In genomic region chr11:36558511-36559413, GRCh38 we compare ENCODE assay signal across 11 cellular contexts. TPM values are rescaled to one million over a fixed set of nuclear protein-coding genes. Genes with fewer than 3 reads are reported as not detected.
DNase-seq lines count a peak whose midpoint lies in the region; ATAC-seq and TF ChIP-seq lines count a peak whose summit lies in the region.
"Had no signal": no experiment of that assay in that cellular context is flagged by ENCODE, and none has a peak within 500 bp of the region (broad histone marks: within the 10 kb centered on the region; RNA-seq: fewer than 3 reads in every experiment).

No MANE protein-coding gene starts in this region.

- intact Hi-C loops in PC-9 (cut with micrococcal nuclease; ENCODE audit: unreplicated experiment) (no loop called here), lower leg skin (cut with DNase I; ENCODE audit: low total_unique reads) (no loop called here), left ventricle myocardium superior (cut with micrococcal nuclease) (no loop called here)

- peaks cover 9% of the 10 kb centered on the region; the same call in 1 of the 2 replicates for H3K9me2 ChIP-seq in PC-9 (ENCODE audit: insufficient read depth)

- WGBS in lower leg skin, 2 donors = 71 to 76% methylated on average over 4 of the region's 4 CpGs

- H3K27me3 ChIP-seq in PC-9 (ENCODE audit: insufficient read depth, low read depth) (no peaks in the 10 kb centered on the region), HAP-1 (ENCODE audit: low read depth) (no peaks in the 10 kb centered on the region; the same call in 1 of the 2 replicates)

- CTCF ChIA-PET in PC-9 (lab: Charles Lee) = no interaction called here

- H3K36me3 ChIP-seq in PC-9 (ENCODE audit: low read depth) (no peaks in the 10 kb centered on the region), HAP-1 (replicated peaks) (no peaks in the 10 kb centered on the region)

- peak overlapping the region; percentile 24 for H3K27ac Mint-ChIP-seq in activated naive CD4-positive, alpha-beta T cell treated with anti-CD3 and anti-CD28 coated beads, Interleukin-2, amount 50 U/mL, for 24 hours
- H3K27ac Mint-ChIP-seq: B cell had no signal

- peak overlapping the region; percentile 99 for H2AFZ ChIP-seq in PC-9

- POLR2A ChIA-PET in PC-9 (lab: Charles Lee; ENCODE audit: unreplicated experiment) = no interaction called here

- peaks cover 10% of the 10 kb centered on the region for H3F3A ChIP-seq in PC-9 (ENCODE audit: insufficient read depth, low read depth)

- H3K4me1 ChIP-seq in PC-9 (replicated peaks; ENCODE audit: insufficient read depth) (peaks cover 12% of the 10 kb centered on the region), HAP-1 (no peaks in the 10 kb centered on the region; the same call in 1 of the 2 replicates)

- ATAC-seq in HG02759 (IDR thresholded peaks at IDR 0.05; ENCODE audit: unreplicated experiment) (peak; percentile 90), left ventricle myocardium superior (no peak)
- ATAC-seq: SK-N-SH treated with all-trans-retinoic acid at 6 μM for 48 hours had no signal

- peak overlapping the region; percentile 97 for H3K4me2 ChIP-seq in PC-9

- H3K79me2 ChIP-seq in PC-9 (ENCODE audit: low read depth) = no peaks in the 10 kb centered on the region

- in situ Hi-C loops in HAP-1 (cut with MboI; ENCODE audit: low sequenced_read_pairs) = no loop called here

- H3K9me3 ChIP-seq in PC-9 (ENCODE audit: insufficient read depth, low read depth) (peaks cover 13% of the 10 kb centered on the region), HAP-1 (no peaks in the 10 kb centered on the region)

- H3K4me1 Mint-ChIP-seq in activated naive CD4-positive, alpha-beta T cell treated with anti-CD3 and anti-CD28 coated beads, Interleukin-2, amount 50 U/mL, for 24 hours = peaks cover 18% of the 10 kb centered on the region

- H4K20me1 ChIP-seq in PC-9 (ENCODE audit: insufficient read depth) = no peaks in the 10 kb centered on the region

- no peak for TF ChIP-seq POLR2A in lower leg skin (IDR thresholded peaks at IDR 0.05)

- H3K27me3 Mint-ChIP-seq in activated naive CD4-positive, alpha-beta T cell treated with anti-CD3 and anti-CD28 coated beads, Interleukin-2, amount 50 U/mL, for 24 hours = peaks cover 2% of the 10 kb centered on the region

- DNase-seq in activated naive CD4-positive, alpha-beta T cell treated with Interleukin-2 at 50 U/mL for 16 hours = no peak
- DNase-seq in PC-9 (no peak), HAP-1 (ENCODE audit: low spot score in 2 of 2) (no peak), lower leg skin (ENCODE audit: low spot score in 2 of 2) (no peak), iPS-NIHi7 (ENCODE audit: extremely low spot score) (no peak), left ventricle myocardium superior (no peak)
- DNase-seq: midbrain had no signal

- BruUV-seq in PC-9 (replicated peaks; lab: Mats Ljungman, UMichigan) = no TSS peak

- no peaks in the 10 kb centered on the region for H3K9me3 Mint-ChIP-seq in activated naive CD4-positive, alpha-beta T cell treated with anti-CD3 and anti-CD28 coated beads, Interleukin-2, amount 50 U/mL, for 24 hours

- H3K36me3 Mint-ChIP-seq in activated naive CD4-positive, alpha-beta T cell treated with anti-CD3 and anti-CD28 coated beads, Interleukin-2, amount 50 U/mL, for 24 hours = no peaks in the 10 kb centered on the region

- H3K27ac ChIP-seq in PC-9 = no peak overlapping the region

- H3K4me3 ChIP-seq in PC-9 (peak overlapping the region; percentile 75), HAP-1 (no peak overlapping the region), lower leg skin (ENCODE audit: low read depth, poor library complexity, severe bottlenecking) (no peak overlapping the region)

- TF ChIP-seq CTCF in PC-9 (conservative IDR thresholded peaks at IDR 0.05) = no peak
- no peak for TF ChIP-seq CTCF in lower leg skin (IDR thresholded peaks at IDR 0.05)

- H3K4me3 Mint-ChIP-seq in activated naive CD4-positive, alpha-beta T cell treated with anti-CD3 and anti-CD28 coated beads, Interleukin-2, amount 50 U/mL, for 24 hours = peak overlapping the region; percentile 34
- H3K4me3 Mint-ChIP-seq: B cell had no signal

RNA-seq across cellular contexts. Expression of gene RAG1, which starts 9.0 kb away (rescaled TPM):
- total RNA-seq in PC-9 (2021) = 0.31 and 0.63 TPM in 2 replicates
- under 1 TPM in 3 of 4 donors, not detected in 1; 0.17 to 0.45 (median 0.39) TPM for total RNA-seq in lower leg skin
- 1.4 TPM for total RNA-seq in left ventricle myocardium superior

RNA-seq across cellular contexts. Expression of gene IFTAP, which starts 35.5 kb away (rescaled TPM):
- total RNA-seq in PC-9 (2021) (18.9 TPM in 2 replicates), lower leg skin (10 to 100 TPM in 2 of 4 donors, 1 to 10 TPM in 2; 4.0 to 13.8 (median 9.8) TPM), left ventricle myocardium superior (44.6 TPM)
- total RNA-seq: B cell had no signal

RNA-seq across cellular contexts. Expression of gene RAG2, which starts 39.3 kb away (rescaled TPM):
- not detected in 2 replicates for total RNA-seq in PC-9 (2021)
- not detected for total RNA-seq in lower leg skin
- total RNA-seq in left ventricle myocardium superior = not detected
- total RNA-seq: B cell had no signal

RNA-seq across cellular contexts. Expression of gene TRAF6, which starts 48.7 kb away (rescaled TPM):
- total RNA-seq in PC-9 (2021) (8.0 and 9.2 TPM in 2 replicates), lower leg skin (10 to 100 TPM; 10.7 to 16.0 (median 13.3) TPM), left ventricle myocardium superior (11.6 TPM)
